In the genomic region with DNA sequence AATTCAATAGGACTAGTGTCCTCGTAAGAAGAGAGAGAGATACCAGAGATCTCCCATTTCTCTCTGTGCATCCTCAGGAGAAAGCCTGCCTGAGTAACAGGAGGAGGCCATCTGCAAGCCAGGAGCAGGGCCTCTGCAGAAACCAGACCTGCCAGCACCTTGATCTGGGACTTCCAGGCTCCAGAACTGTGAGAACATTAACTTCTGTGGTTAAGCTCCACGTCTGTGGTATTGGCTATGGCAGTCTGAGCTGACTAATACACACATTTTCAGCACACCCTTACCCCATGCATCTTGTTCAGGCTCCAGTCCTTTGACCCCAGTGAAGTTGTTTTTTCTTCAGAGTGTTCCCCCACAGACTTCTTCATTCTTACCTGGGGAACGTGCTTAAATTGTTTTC, we compare ENCODE assay signal across 19 cellular contexts. TPM values are rescaled to one million over a fixed set of nuclear protein-coding genes. Genes with fewer than 3 reads are reported as not detected.
DNase-seq lines count a peak whose midpoint lies in the region; ATAC-seq and TF ChIP-seq lines count a peak whose summit lies in the region.
"Had no signal": no experiment of that assay in that cellular context is flagged by ENCODE, and none has a peak within 500 bp of the region (broad histone marks: within the 10 kb centered on the region; RNA-seq: fewer than 3 reads in every experiment).

No MANE protein-coding gene starts in this region.

- TF ChIP-seq CTCF in epithelial cell of proximal tubule (conservative IDR thresholded peaks at IDR 0.05; ENCODE audit: low read depth, low read length) = no peak
- TF ChIP-seq CTCF in mesothelial cell of epicardium (IDR thresholded peaks at IDR 0.05; ENCODE audit: unreplicated experiment) = no peak

- no peak overlapping the region for H3K4me3 ChIP-seq in epithelial cell of proximal tubule (ENCODE audit: low read depth, low read length)

- no peaks in the 10 kb centered on the region for H3K36me3 Mint-ChIP-seq in mesothelial cell of epicardium
- H3K36me3 Mint-ChIP-seq: IgD-negative memory B cell had no signal

- no peak overlapping the region for H3K27ac Mint-ChIP-seq in mesothelial cell of epicardium
- H3K27ac Mint-ChIP-seq: CD4-positive, alpha-beta T cell; HFFc6; IgD-negative memory B cell had no signal

- H3K27me3 Mint-ChIP-seq in mesothelial cell of epicardium (ENCODE audit: low read depth) = peaks cover 92% of the 10 kb centered on the region

- DNase-seq in Daoy (ENCODE audit: low read depth) = peak; percentile 46
- peak; percentile 4 for DNase-seq in M059J (ENCODE audit: low read depth)
- DNase-seq in epithelial cell of proximal tubule (ENCODE audit: low read depth) = peak; percentile 31
- DNase-seq in kidney tubule cell (ENCODE audit: low spot score) = peak; percentile 87
- no peak for DNase-seq in NCI-H2081 (lab: John Stamatoyannopoulos, UW)
- no peak for DNase-seq in NCI-H82 (lab: John Stamatoyannopoulos, UW)
- DNase-seq in mesothelial cell of epicardium (ENCODE audit: low spot score in 2 of 2, unreplicated experiment in 2 of 2) = no peak
- DNase-seq: AML-193; Caco-2; CD4-positive, alpha-beta T cell; GF-D8; GOT3; H7; HFFc6; KBM-7 had no signal

- H3K4me1 Mint-ChIP-seq in mesothelial cell of epicardium = peaks cover 2% of the 10 kb centered on the region

- no peaks in the 10 kb centered on the region for H3K9me3 Mint-ChIP-seq in mesothelial cell of epicardium
- H3K9me3 Mint-ChIP-seq: CD4-positive, alpha-beta T cell; HFFc6 had no signal

- H3K4me3 Mint-ChIP-seq in mesothelial cell of epicardium = no peak overlapping the region
- H3K4me3 Mint-ChIP-seq: CD4-positive, alpha-beta T cell; HFFc6; IgD-negative memory B cell had no signal

- no peak for ATAC-seq in GM21515 (IDR thresholded peaks at IDR 0.05; ENCODE audit: unreplicated experiment)
- ATAC-seq: HCT116, HepG2 had no signal

RNA-seq across cellular contexts. Expression of a gene that starts 3.1 kb away (rescaled TPM):
- total RNA-seq in Daoy (2014; rRNA removed; shearing (Covaris generic)) = 5.6 and 17.9 TPM in 2 replicates
- total RNA-seq in M059J (2014; rRNA removed; shearing (Covaris generic)) = not detected in 2 replicates
- total RNA-seq in epithelial cell of proximal tubule (0.06 TPM in 1 of 2 replicates, not detected in the other), mesothelial cell of epicardium (0.25 to 0.63 TPM (median 0.49 TPM) in 3 replicates)
- total RNA-seq: Caco-2; CD4-positive, alpha-beta T cell; HepG2; HFFc6 had no signal

Comparison
In these comparisons a context has a peak if more than half of its experiments do, and no peak if none do; other contexts are left out.
1. DNase-seq: peak in Daoy (single experiment), M059J (single experiment), epithelial cell of proximal tubule (single experiment) and kidney tubule cell (single experiment); none in NCI-H2081 (0 of 2), NCI-H82 (single experiment) and mesothelial cell of epicardium (0 of 2).